ENCODE assay signal across 26 cellular contexts in genomic region chr4:112196446-112196845, GRCh38. TPM values are rescaled to one million over a fixed set of nuclear protein-coding genes. Genes with fewer than 3 reads are reported as not detected.
DNase-seq lines count a peak whose midpoint lies in the region; ATAC-seq and TF ChIP-seq lines count a peak whose summit lies in the region.
"Had no signal": no experiment of that assay in that cellular context is flagged by ENCODE, and none has a peak within 500 bp of the region (broad histone marks: within the 10 kb centered on the region; RNA-seq: fewer than 3 reads in every experiment).

No MANE protein-coding gene starts in this region.

- CTCF ChIA-PET in IMR-90 (lab: Yijun Ruan, JAX) = no interaction called here
- CTCF ChIA-PET in Caco-2 (lab: Charles Lee) = no interaction called here

- H4K91ac ChIP-seq in IMR-90 (ENCODE audit: insufficient read depth, low read depth, low read length) = no peak overlapping the region

- no peak overlapping the region for H2BK20ac ChIP-seq in IMR-90 (ENCODE audit: low read depth, low read length)

- H3K4me1 ChIP-seq in IMR-90 (ENCODE audit: control insufficient read depth, insufficient read depth, low read length) (no peaks in the 10 kb centered on the region; the same call in 1 of the 2 replicates), lower lobe of right lung (no peaks in the 10 kb centered on the region), Caco-2 (no peaks in the 10 kb centered on the region)
- H3K4me1 ChIP-seq: A549; BLaER1 treated with 17β-estradiol and CSF1 and Interleukin-3, amounts not matched to agents 10 nM and 100 nM had no signal

- no peaks in the 10 kb centered on the region for H3K27me3 ChIP-seq in IMR-90 (ENCODE audit: control insufficient read depth, insufficient read depth, low read length)
- H3K27me3 ChIP-seq in lower lobe of right lung (ENCODE audit: low read depth) = no peaks in the 10 kb centered on the region
- no peaks in the 10 kb centered on the region for H3K27me3 ChIP-seq in Caco-2 (replicated peaks; ENCODE audit: control insufficient read depth, insufficient read depth, low read length)
- H3K27me3 ChIP-seq: BE2C; BLaER1 treated with 17β-estradiol and CSF1 and Interleukin-3, amounts not matched to agents 10 nM and 100 nM had no signal

- H3K9me1 ChIP-seq in IMR-90 (ENCODE audit: insufficient read depth, low read length) = no peaks in the 10 kb centered on the region

- dilution Hi-C loops in IMR-90 (cut with HindIII; ENCODE audit: low sequenced_read_pairs, unreplicated experiment) = no loop called here

- H2BK5ac ChIP-seq in IMR-90 (ENCODE audit: low read depth, low read length, poor library complexity, severe bottlenecking) = no peak overlapping the region

- no peak overlapping the region for H3K18ac ChIP-seq in IMR-90 (ENCODE audit: low read depth, low read length)

- no peak overlapping the region for H3K27ac ChIP-seq in IMR-90 (ENCODE audit: insufficient read depth, low read length)
- H3K27ac ChIP-seq in lower lobe of right lung = no peak overlapping the region
- H3K27ac ChIP-seq: A549; BLaER1 treated with 17β-estradiol and CSF1 and Interleukin-3, amounts not matched to agents 10 nM and 100 nM had no signal

- H2AK9ac ChIP-seq in IMR-90 (replicated peaks; ENCODE audit: low read depth, low read length, poor library complexity) = no peak overlapping the region

- H3K4me1 Mint-ChIP-seq in Caco-2 (ENCODE audit: low read depth, unreplicated experiment) = peaks cover 6% of the 10 kb centered on the region
- H3K4me1 Mint-ChIP-seq: CD8-positive, alpha-beta memory T cell; GM23338; H9 had no signal

- no peaks in the 10 kb centered on the region for H3K36me3 Mint-ChIP-seq in Caco-2 (ENCODE audit: insufficient read depth, unreplicated experiment)

- no peaks in the 10 kb centered on the region for H3K9me3 Mint-ChIP-seq in Caco-2 (ENCODE audit: unreplicated experiment)
- H3K9me3 Mint-ChIP-seq: CD14-positive monocyte; CD4-positive, alpha-beta T cell; CD8-positive, alpha-beta memory T cell; GM23338; H9 had no signal

- no peak overlapping the region for H3K27ac Mint-ChIP-seq in Caco-2 (ENCODE audit: unreplicated experiment)
- H3K27ac Mint-ChIP-seq: CD14-positive monocyte; CD4-positive, alpha-beta T cell; CD8-positive, alpha-beta memory T cell; GM23338 had no signal

- no peaks in the 10 kb centered on the region for H3K79me1 ChIP-seq in IMR-90 (ENCODE audit: low read depth in 1 of 2, low read length in 2 of 2)

- H3K56ac ChIP-seq in IMR-90 (ENCODE audit: extremely low read depth, insufficient read depth, low read length) = no peak overlapping the region

- H3K9me3 ChIP-seq in IMR-90 (ENCODE audit: control insufficient read depth, insufficient read depth, low read length) (no peaks in the 10 kb centered on the region), lower lobe of right lung (no peaks in the 10 kb centered on the region), Caco-2 (no peaks in the 10 kb centered on the region)
- H3K9me3 ChIP-seq: A549, BE2C had no signal

- intact Hi-C loops in IMR-90 (cut with micrococcal nuclease) = no loop called here
- intact Hi-C loops in lower lobe of right lung (cut with DNase I) = no loop called here
- intact Hi-C loops in Caco-2 (cut with micrococcal nuclease; ENCODE audit: unreplicated experiment) = no loop called here

- TF ChIP-seq CTCF in IMR-90 (conservative IDR thresholded peaks at IDR 0.05; ENCODE audit: low read depth, low read length) (no peak), lower lobe of right lung (IDR thresholded peaks at IDR 0.05) (no peak), Caco-2 (IDR thresholded peaks at IDR 0.05; ENCODE audit: insufficient read depth in 1 of 2, low read depth in 1 of 2, low read length in 1 of 2, severe bottlenecking in 1 of 2, unreplicated experiment in 1 of 2) (no peak)

- TF ChIP-seq RAD21 in IMR-90 (IDR thresholded peaks at IDR 0.05; ENCODE audit: low read length) = no peak

- H3K4me2 ChIP-seq in IMR-90 (ENCODE audit: low read depth, low read length) = no peak overlapping the region
- H3K4me2 ChIP-seq: A549; BLaER1 treated with 17β-estradiol and CSF1 and Interleukin-3, amounts not matched to agents 10 nM and 100 nM; GM23338 had no signal

- POLR2A ChIA-PET in IMR-90 (lab: Charles Lee; ENCODE audit: unreplicated experiment) (no interaction called here), Caco-2 (lab: Charles Lee) (no interaction called here)

- peaks cover 2% of the 10 kb centered on the region for H3K27me3 Mint-ChIP-seq in Caco-2 (ENCODE audit: insufficient read depth, unreplicated experiment)
- H3K27me3 Mint-ChIP-seq: CD4-positive, alpha-beta T cell; CD8-positive, alpha-beta memory T cell had no signal

- DNase-seq in D341Med (ENCODE audit: low spot score) = peak; percentile 51
- peak; percentile 6 for DNase-seq in IMR-90
- DNase-seq in NCI-H82 treated with DMSO at 0.1 percent for 48 hours (lab: John Stamatoyannopoulos, UW; ENCODE audit: unreplicated experiment) = peak; percentile 23
- peak; percentile 30 for DNase-seq in myocyte (ENCODE audit: low read depth)
- no peak for DNase-seq in lower lobe of right lung
- no peak for DNase-seq in Caco-2
- no peak for DNase-seq in NCI-H2029 treated with DMSO at 0.1 percent for 48 hours (lab: John Stamatoyannopoulos, UW)
- DNase-seq: 8988T; ACHN; AML-193; BE2C; Calu3; CD4-positive, alpha-beta T cell; CD8-positive, alpha-beta memory T cell; DMS 273 treated with DMSO at 0.1 percent for 48 hours; DMS79; EL; GDM1; H9 had no signal

- H3K4me3 ChIP-seq in IMR-90 (ENCODE audit: insufficient read depth, low read depth, low read length) (no peak overlapping the region), lower lobe of right lung (no peak overlapping the region), Caco-2 (ENCODE audit: low read depth, low read length) (no peak overlapping the region)
- H3K4me3 ChIP-seq: A549; BLaER1 treated with 17β-estradiol and CSF1 and Interleukin-3, amounts not matched to agents 10 nM and 100 nM; GM12878; GM23338 had no signal

- BruUV-seq in IMR-90 (replicated peaks; lab: Mats Ljungman, UMichigan) (no TSS peak), Caco-2 (replicated peaks; lab: Mats Ljungman, UMichigan) (no TSS peak)

- H3K36me3 ChIP-seq in IMR-90 (ENCODE audit: control insufficient read depth, insufficient read depth, low read length) = no peaks in the 10 kb centered on the region
- H3K36me3 ChIP-seq in lower lobe of right lung = no peaks in the 10 kb centered on the region
- no peaks in the 10 kb centered on the region for H3K36me3 ChIP-seq in Caco-2 (ENCODE audit: control insufficient read depth, insufficient read depth, low read length)
- H3K36me3 ChIP-seq: BE2C had no signal

- H3K23ac ChIP-seq in IMR-90 (ENCODE audit: low read depth, low read length) = no peak overlapping the region

- no peak overlapping the region for H3K4me3 Mint-ChIP-seq in Caco-2 (ENCODE audit: unreplicated experiment)
- H3K4me3 Mint-ChIP-seq: CD14-positive monocyte; CD4-positive, alpha-beta T cell; CD8-positive, alpha-beta memory T cell; GM23338; H9 had no signal

- no peak overlapping the region for H2BK15ac ChIP-seq in IMR-90 (ENCODE audit: low read depth, low read length)

- no peak overlapping the region for H3K14ac ChIP-seq in IMR-90 (replicated peaks; ENCODE audit: low read depth, low read length)

- ATAC-seq in IMR-90 (ENCODE audit: low read depth) (no peak), lower lobe of right lung (no peak), GM18907 (IDR thresholded peaks at IDR 0.05; ENCODE audit: unreplicated experiment) (no peak)
- ATAC-seq: A549, GM12878, GM23338, HCT116 had no signal

- H3K4ac ChIP-seq in IMR-90 (ENCODE audit: low read depth, low read length) = no peak overlapping the region

- no peak overlapping the region for H2BK120ac ChIP-seq in IMR-90 (ENCODE audit: low read depth, low read length)

- in situ Hi-C loops in IMR-90 (cut with MboI; ENCODE audit: low sequenced_read_pairs) = no loop called here

- no peak overlapping the region for H4K8ac ChIP-seq in IMR-90 (ENCODE audit: low read depth in 2 of 2, low read length in 2 of 2)

- H4K5ac ChIP-seq in IMR-90 (ENCODE audit: low read depth, low read length) = no peak overlapping the region

- no peak overlapping the region for H3K9ac ChIP-seq in IMR-90 (ENCODE audit: low read depth, low read length)
- H3K9ac ChIP-seq: BLaER1 treated with 17β-estradiol and CSF1 and Interleukin-3, amounts not matched to agents 10 nM and 100 nM had no signal

- H4K20me1 ChIP-seq in IMR-90 (ENCODE audit: insufficient read depth, low read length) = no peaks in the 10 kb centered on the region
- H4K20me1 ChIP-seq: BLaER1 treated with 17β-estradiol and CSF1 and Interleukin-3, amounts not matched to agents 10 nM and 100 nM had no signal

- H2AK5ac ChIP-seq in IMR-90 (ENCODE audit: low read depth, low read length) = no peak overlapping the region

- 0% methylated on average over 1 of the region's 1 CpG; no CpG with 5 or more reads in 1 of the 2 experiments for whole genome bisulfite sequencing in IMR-90 (ENCODE audit: extremely low coverage in 2 of 2, insufficient read length in 1 of 2), 2 experiments

- TF ChIP-seq POLR2A in IMR-90 (IDR thresholded peaks at IDR 0.05; ENCODE audit: low read depth, low read length) = no peak

- H2AFZ ChIP-seq in IMR-90 (replicated peaks; ENCODE audit: low read length, poor library complexity) = no peak overlapping the region
- H2AFZ ChIP-seq: GM23338 had no signal

TF ChIP-seq in IMR-90, 13 proteins besides CTCF, POLR2A, EP300 and RAD21 (continues in another document):
- TF ChIP-seq CEBPB (IDR thresholded peaks at IDR 0.05; ENCODE audit: low read depth, low read length) (no peak), SMC3 (IDR thresholded peaks at IDR 0.05; ENCODE audit: low read depth, low read length) (no peak), NFE2L2 (IDR thresholded peaks at IDR 0.05; ENCODE audit: low read depth, low read length) (no peak)

RNA-seq across cellular contexts. Expression of gene AP1AR, which starts 35.1 kb away (rescaled TPM):
- 4.7 and 8.3 TPM in 2 replicates for total RNA-seq in IMR-90 (2012; rRNA removed)
- polyA plus RNA-seq in IMR-90 (2012; rRNA removed) = 3.3 and 4.0 TPM in 2 replicates
- polyA plus RNA-seq in IMR-90 (2012; cell fraction: cytosol; rRNA removed) = 3.6 and 3.8 TPM in 2 replicates
- 3.3 and 5.4 TPM in 2 replicates for polyA plus RNA-seq in IMR-90 (2012; cell fraction: nucleus; rRNA removed; ENCODE audit: low replicate concordance)
- total RNA-seq in myocyte = 21.7 and 22.4 TPM in 2 replicates
- 5.0 TPM for polyA plus RNA-seq in myocyte (2012)
- 15.0 TPM for total RNA-seq in lower lobe of right lung
- total RNA-seq in Caco-2 (2022) = 19.1 and 24.0 TPM in 2 replicates

RNA-seq across cellular contexts. Expression of gene FAM241A, which starts 51.2 kb away (rescaled TPM):
- total RNA-seq in IMR-90 (2012; rRNA removed) = under 0.01 and 0.28 TPM in 2 replicates
- polyA plus RNA-seq in IMR-90 (2012; rRNA removed) = 0.19 and 0.24 TPM in 2 replicates
- polyA plus RNA-seq in IMR-90 (2012; cell fraction: cytosol; rRNA removed) = 0.12 and 0.45 TPM in 2 replicates
- 0.04 and 0.14 TPM in 2 replicates for polyA plus RNA-seq in IMR-90 (2012; cell fraction: nucleus; rRNA removed; ENCODE audit: low replicate concordance)
- 0.88 and 1.0 TPM in 2 replicates for total RNA-seq in myocyte
- polyA plus RNA-seq in myocyte (2012) = 1.2 TPM
- 5.0 TPM for total RNA-seq in lower lobe of right lung
- total RNA-seq in Caco-2 (2022) = 1.0 and 1.1 TPM in 2 replicates

Comparison
In these comparisons a context has a peak if more than half of its experiments do, and no peak if none do; other contexts are left out.
1. DNase-seq: peak in D341Med (single experiment), IMR-90 (single experiment), NCI-H82 treated with DMSO at 0.1 percent for 48 hours (single experiment) and myocyte (single experiment); none in lower lobe of right lung (single experiment), Caco-2 (0 of 2) and NCI-H2029 treated with DMSO at 0.1 percent for 48 hours (single experiment).